20 cellular contexts compared by ENCODE assay signal in the genomic region with DNA sequence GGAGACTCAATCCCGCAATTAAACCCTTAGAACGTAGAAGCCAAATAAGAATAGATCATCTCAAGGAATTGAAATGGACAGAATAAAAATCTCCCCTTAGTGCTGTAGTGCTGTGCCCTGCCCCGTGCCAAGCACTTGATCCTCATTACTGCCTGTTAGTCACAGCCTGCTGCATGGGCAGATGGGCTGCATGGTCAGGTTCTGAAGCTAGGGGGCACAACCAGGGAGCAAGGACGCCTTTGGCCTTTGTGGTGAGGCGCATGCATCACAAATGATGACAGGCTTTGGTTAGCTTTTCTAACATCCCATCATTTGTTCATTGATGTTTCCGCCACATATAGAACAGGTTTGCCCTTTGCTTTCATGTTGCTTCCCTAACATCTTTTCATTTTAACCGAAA.
"Had no signal": no experiment of that assay in that cellular context is flagged by ENCODE, and none has a peak within 500 bp of the region (broad histone marks: within the 10 kb centered on the region; RNA-seq: fewer than 3 reads in every experiment).

No MANE protein-coding gene starts in this region.

- H3K9me3 ChIP-seq: gastrocnemius medialis, heart left ventricle, mucosa of descending colon, ovary, right lobe of liver, thoracic aorta had no signal

- H3K27me3 Mint-ChIP-seq: activated naive CD8-positive, alpha-beta T cell treated with anti-CD3 and anti-CD28 coated beads for 36 hours; effector memory CD8-positive, alpha-beta T cell; naive thymus-derived CD4-positive, alpha-beta T cell had no signal

- H3K36me3 ChIP-seq: gastrocnemius medialis, heart left ventricle, ovary, right lobe of liver, thoracic aorta had no signal

- H3K4me3 ChIP-seq: gastrocnemius medialis, heart left ventricle, mucosa of descending colon, ovary, right lobe of liver, thoracic aorta had no signal

- H3K27ac Mint-ChIP-seq: activated naive CD8-positive, alpha-beta T cell treated with anti-CD3 and anti-CD28 coated beads for 36 hours; effector memory CD8-positive, alpha-beta T cell; immature natural killer cell; naive thymus-derived CD4-positive, alpha-beta T cell; stimulated activated effector memory CD8-positive, alpha-beta T cell treated with anti-CD3 and anti-CD28 coated beads, Interleukin-12 subunit alpha, Interleukin-12 subunit beta, amount 100 ng/mL, for 72 hours; T-cell had no signal

- H3K4me3 Mint-ChIP-seq: activated naive CD8-positive, alpha-beta T cell treated with anti-CD3 and anti-CD28 coated beads for 36 hours; effector memory CD8-positive, alpha-beta T cell; immature natural killer cell; naive thymus-derived CD4-positive, alpha-beta T cell; stimulated activated effector memory CD8-positive, alpha-beta T cell treated with anti-CD3 and anti-CD28 coated beads, Interleukin-12 subunit alpha, Interleukin-12 subunit beta, amount 100 ng/mL, for 72 hours; T-cell had no signal

- H3K27ac ChIP-seq: gastrocnemius medialis, heart left ventricle, ovary, right lobe of liver, thoracic aorta had no signal

- DNase-seq: activated CD4-positive, alpha-beta T cell treated with anti-CD3 and anti-CD28 coated beads for 1 hour; activated CD4-positive, alpha-beta T cell treated with anti-CD3 and anti-CD28 coated beads, Interleukin-2, amount 50 U/mL, for 48 hours; activated naive CD4-positive, alpha-beta T cell; activated naive CD8-positive, alpha-beta T cell treated with anti-CD3 and anti-CD28 coated beads for 36 hours; amniotic stem cell; caudate nucleus; effector memory CD8-positive, alpha-beta T cell; gastrocnemius medialis; heart left ventricle; immature natural killer cell; left ventricle myocardium superior; mucosa of descending colon; naive thymus-derived CD4-positive, alpha-beta T cell; ovary; right lobe of liver; stimulated activated CD4-positive, alpha-beta T cell treated with anti-CD3 and anti-CD28 coated beads, Interleukin-4, amount 100 ng/mL, for 24 hours; T-cell; T1000 had no signal

- H3K36me3 Mint-ChIP-seq: activated naive CD8-positive, alpha-beta T cell treated with anti-CD3 and anti-CD28 coated beads for 36 hours; immature natural killer cell; naive thymus-derived CD4-positive, alpha-beta T cell; stimulated activated effector memory CD8-positive, alpha-beta T cell treated with anti-CD3 and anti-CD28 coated beads, Interleukin-12 subunit alpha, Interleukin-12 subunit beta, amount 100 ng/mL, for 72 hours; T-cell had no signal

- H3K27me3 ChIP-seq: gastrocnemius medialis, heart left ventricle, ovary, right lobe of liver had no signal

- H3K4me1 Mint-ChIP-seq: activated naive CD8-positive, alpha-beta T cell treated with anti-CD3 and anti-CD28 coated beads for 36 hours; immature natural killer cell; naive thymus-derived CD4-positive, alpha-beta T cell; stimulated activated effector memory CD8-positive, alpha-beta T cell treated with anti-CD3 and anti-CD28 coated beads, Interleukin-12 subunit alpha, Interleukin-12 subunit beta, amount 100 ng/mL, for 72 hours; T-cell had no signal
